8 cellular contexts compared by ENCODE assay signal in the genomic region with DNA sequence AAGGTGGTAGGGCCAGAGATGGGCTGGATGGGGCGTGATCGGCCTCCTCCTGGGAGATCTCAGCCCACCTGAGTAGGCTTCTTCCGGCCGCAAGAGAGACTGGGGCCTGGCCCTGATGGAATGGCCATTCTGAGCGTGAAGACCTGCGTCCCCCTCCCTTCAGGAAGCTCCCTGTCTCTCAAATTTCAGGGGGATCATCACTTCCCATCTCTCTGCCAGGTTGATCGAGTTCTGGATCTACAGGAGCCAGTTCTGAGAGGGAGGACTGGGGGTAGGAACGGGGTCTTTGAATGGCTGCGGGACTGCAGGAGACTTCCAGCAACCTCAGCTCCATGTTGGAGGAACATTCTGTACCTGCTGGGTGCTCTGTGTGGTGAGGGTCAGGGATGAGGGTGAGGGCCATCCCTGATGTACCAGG. TPM values are rescaled to one million over a fixed set of nuclear protein-coding genes. Genes with fewer than 3 reads are reported as not detected.
A peak's percentile ranks its signal among the peaks of the same experiment; 100 is the strongest.
DNase-seq lines count a peak whose midpoint lies in the region; ATAC-seq, FAIRE-seq and TF ChIP-seq lines count a peak whose summit lies in the region.

No MANE protein-coding gene starts in this region.

- no peak for FAIRE-seq in astrocyte (lab: Jason Lieb, UNC)

- peak overlapping the region; percentile 48 for H3K4me3 ChIP-seq in astrocyte (ENCODE audit: insufficient read depth, low read depth, low read length)
- peak overlapping the region; percentile 46 for H3K4me3 ChIP-seq in upper lobe of right lung

- H3K27ac ChIP-seq in astrocyte (ENCODE audit: low read depth, low read length) (peak overlapping the region; percentile 4), upper lobe of right lung (peak overlapping the region; percentile 30)

- peak overlapping the region; percentile 81 for H3K4me2 ChIP-seq in astrocyte (ENCODE audit: low read length)

- H3K36me3 ChIP-seq in astrocyte (ENCODE audit: insufficient read depth, low read length) (no peaks in the 10 kb centered on the region), upper lobe of right lung (no peaks in the 10 kb centered on the region)

- TF ChIP-seq CTCF in astrocyte (IDR thresholded peaks at IDR 0.05; ENCODE audit: insufficient read depth, low read depth, low read length) (no peak), upper lobe of right lung (IDR thresholded peaks at IDR 0.05) (no peak)

- H3K9ac ChIP-seq in astrocyte (ENCODE audit: low read length): peak overlapping the region; percentile 31

- peak overlapping the region; percentile 55 for H3K27ac Mint-ChIP-seq in activated naive CD4-positive, alpha-beta T cell treated with anti-CD3 and anti-CD28 coated beads, Interleukin-2, amount 50 U/mL, for 24 hours
- H3K27ac Mint-ChIP-seq in astrocyte (ENCODE audit: unreplicated experiment) (peak overlapping the region; percentile 68), memory B cell (peak overlapping the region; percentile 83)

- peak overlapping the region; percentile 77 for H3K4me3 Mint-ChIP-seq in activated naive CD4-positive, alpha-beta T cell treated with anti-CD3 and anti-CD28 coated beads, Interleukin-2, amount 50 U/mL, for 24 hours
- H3K4me3 Mint-ChIP-seq in astrocyte (ENCODE audit: unreplicated experiment): peak overlapping the region; percentile 75
- peak overlapping the region; percentile 88 for H3K4me3 Mint-ChIP-seq in memory B cell

- intact Hi-C loops in upper lobe of right lung (cut with DNase I): no loop called here

- TF ChIP-seq POLR2A in GM18505 (IDR thresholded peaks at IDR 0.05; ENCODE audit: borderline replicate concordance, extremely low read depth, insufficient read depth, insufficient read length): no peak

- H3K9me3 ChIP-seq in astrocyte (ENCODE audit: insufficient read depth, low read depth, low read length): no peaks in the 10 kb centered on the region
- no peaks in the 10 kb centered on the region for H3K9me3 ChIP-seq in upper lobe of right lung

- ATAC-seq in memory B cell (ENCODE audit: low read depth) (no peak), upper lobe of right lung (no peak), GM18505 (IDR thresholded peaks at IDR 0.05; ENCODE audit: unreplicated experiment) (no peak)

- H3K4me1 Mint-ChIP-seq in activated naive CD4-positive, alpha-beta T cell treated with anti-CD3 and anti-CD28 coated beads, Interleukin-2, amount 50 U/mL, for 24 hours: peaks cover 19% of the 10 kb centered on the region
- H3K4me1 Mint-ChIP-seq in astrocyte (ENCODE audit: low read depth, unreplicated experiment) (peaks cover 2% of the 10 kb centered on the region), memory B cell (peaks cover 35% of the 10 kb centered on the region)

- no peaks in the 10 kb centered on the region for H3K27me3 Mint-ChIP-seq in activated naive CD4-positive, alpha-beta T cell treated with anti-CD3 and anti-CD28 coated beads, Interleukin-2, amount 50 U/mL, for 24 hours
- H3K27me3 Mint-ChIP-seq in astrocyte (ENCODE audit: low read depth, unreplicated experiment) (peaks cover 9% of the 10 kb centered on the region), memory B cell (no peaks in the 10 kb centered on the region)

- H3K27me3 ChIP-seq in astrocyte (ENCODE audit: insufficient read depth, low read length): no peaks in the 10 kb centered on the region
- no peaks in the 10 kb centered on the region for H3K27me3 ChIP-seq in upper lobe of right lung

- no peak for DNase-seq in activated naive CD4-positive, alpha-beta T cell treated with Interleukin-2 at 50 U/mL for 16 hours
- DNase-seq in astrocyte (ENCODE audit: low read depth) (no peak), memory B cell (ENCODE audit: low spot score in 2 of 2) (no peak), upper lobe of right lung (no peak), SW 1271 (lab: John Stamatoyannopoulos, UW) (no peak), cortex of kidney (lab: John Stamatoyannopoulos, UW) (no peak)

- H3K4me1 ChIP-seq in astrocyte (ENCODE audit: insufficient read depth, low read length): peaks cover 9% of the 10 kb centered on the region
- peaks cover 7% of the 10 kb centered on the region for H3K4me1 ChIP-seq in upper lobe of right lung

- H4K20me1 ChIP-seq in astrocyte (ENCODE audit: insufficient read depth, low read length): no peaks in the 10 kb centered on the region

- no peaks in the 10 kb centered on the region for H3K9me3 Mint-ChIP-seq in activated naive CD4-positive, alpha-beta T cell treated with anti-CD3 and anti-CD28 coated beads, Interleukin-2, amount 50 U/mL, for 24 hours
- H3K9me3 Mint-ChIP-seq in astrocyte (ENCODE audit: unreplicated experiment) (no peaks in the 10 kb centered on the region), memory B cell (no peaks in the 10 kb centered on the region)

- no peaks in the 10 kb centered on the region for H3K36me3 Mint-ChIP-seq in activated naive CD4-positive, alpha-beta T cell treated with anti-CD3 and anti-CD28 coated beads, Interleukin-2, amount 50 U/mL, for 24 hours
- no peaks in the 10 kb centered on the region for H3K36me3 Mint-ChIP-seq in astrocyte (ENCODE audit: low read depth, unreplicated experiment)
- H3K36me3 Mint-ChIP-seq in memory B cell: no peaks in the 10 kb centered on the region

- H3K79me2 ChIP-seq in astrocyte (ENCODE audit: insufficient read depth, low read length): no peaks in the 10 kb centered on the region

- peak overlapping the region; percentile 89 for H2AFZ ChIP-seq in astrocyte (ENCODE audit: low read depth, low read length)

RNA-seq across cellular contexts. Expression of gene GSDMA, which starts 9.3 kb away (rescaled TPM):
- not detected in 2 replicates for total RNA-seq in astrocyte
- total RNA-seq in upper lobe of right lung: 0.29 TPM

RNA-seq across cellular contexts. Expression of gene LRRC3C, which starts 25.9 kb away (rescaled TPM):
- not detected in 2 replicates for total RNA-seq in astrocyte
- not detected for total RNA-seq in upper lobe of right lung

RNA-seq across cellular contexts. Expression of gene ORMDL3, which starts 26.1 kb away (rescaled TPM):
- 65.3 and 70.2 TPM in 2 replicates for total RNA-seq in astrocyte
- total RNA-seq in upper lobe of right lung: 70.3 TPM

RNA-seq across cellular contexts. Expression of gene PSMD3, which starts 27.1 kb away (rescaled TPM):
- total RNA-seq in astrocyte (129 and 134 TPM in 2 replicates), upper lobe of right lung (73.6 TPM)

RNA-seq across cellular contexts. Expression of gene GSDMB, which starts 35.0 kb away (rescaled TPM):
- total RNA-seq in astrocyte (12.1 and 12.4 TPM in 2 replicates), upper lobe of right lung (13.5 TPM)
